19 cellular contexts compared by ENCODE assay signal in the genomic region with DNA sequence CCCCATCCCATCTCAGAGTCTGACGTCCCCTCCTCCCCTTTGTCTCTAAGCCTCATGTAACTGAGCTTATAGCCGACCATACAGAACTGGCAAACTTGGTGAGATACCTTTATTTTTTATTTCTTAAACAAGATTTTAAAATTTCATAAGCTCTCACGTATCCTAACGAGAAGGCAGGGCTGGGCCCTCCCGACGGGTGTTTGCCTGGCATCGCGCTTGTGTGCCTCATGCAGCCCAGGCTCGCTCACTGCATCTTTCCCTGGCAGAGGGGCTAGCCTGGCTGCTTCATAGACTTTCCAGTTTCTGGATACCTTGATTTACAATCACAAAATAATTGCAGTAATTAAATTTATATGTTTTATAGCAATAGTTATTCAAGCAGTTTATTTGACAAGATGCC.
"Had no signal": no experiment of that assay in that cellular context is flagged by ENCODE, and none has a peak within 500 bp of the region (broad histone marks: within the 10 kb centered on the region; RNA-seq: fewer than 3 reads in every experiment).

No MANE protein-coding gene starts in this region.

- H3K27me3 ChIP-seq: MG63 had no signal

- H3K9me3 ChIP-seq: MG63 had no signal

- ATAC-seq: HepG2, SK-N-SH treated with all-trans-retinoic acid at 6 μM for 48 hours had no signal

- H3K4me3 ChIP-seq: MG63 had no signal

- DNase-seq: IMR-90, Karpas-422, KG1, MG63, NCI-H1092 treated with DMSO at 0.1 percent for 48 hours, NCI-H1436, NCI-H187, NCI-H2029, NCI-H2081 treated with DMSO at 0.1 percent for 48 hours, NCI-H2171, NCI-H226, NCI-H446, NCI-H510A, NCI-H524 treated with DMSO at 0.1 percent for 48 hours, NCI-H82, SHP77 had no signal

- H3K36me3 ChIP-seq: MG63 had no signal

- H3K27ac ChIP-seq: RWPE1 had no signal
